In genomic region chr16:75262800-75263127, GRCh38 we compare ENCODE assay signal across 15 cellular contexts. TPM values are rescaled to one million over a fixed set of nuclear protein-coding genes. Genes with fewer than 3 reads are reported as not detected.
DNase-seq lines count a peak whose midpoint lies in the region; ATAC-seq and TF ChIP-seq lines count a peak whose summit lies in the region.
"Had no signal": no experiment of that assay in that cellular context is flagged by ENCODE, and none has a peak within 500 bp of the region (broad histone marks: within the 10 kb centered on the region; RNA-seq: fewer than 3 reads in every experiment).

No MANE protein-coding gene starts in this region.

- H3K4me1 ChIP-seq in HEK293 (ENCODE audit: control insufficient read depth, insufficient read depth, low read length) (peaks cover 5% of the 10 kb centered on the region; the same call in 1 of the 2 replicates), mesodermal cell (ENCODE audit: control insufficient read depth, insufficient read depth, low read length, poor library complexity, severe bottlenecking) (peaks cover 57% of the 10 kb centered on the region), testis (peaks cover 51% of the 10 kb centered on the region)

- DNase-seq in testis: no peak
- DNase-seq in T-helper 2 cell: no peak
- no peak for DNase-seq in MG63
- DNase-seq in NCI-H2107 (lab: John Stamatoyannopoulos, UW): no peak
- DNase-seq: CD8-positive, alpha-beta T cell; foreskin keratinocyte; NCI-H1417 had no signal

- POLR2A ChIA-PET in HEK293 (lab: Yijun Ruan, JAX): no interaction called here

- no peaks in the 10 kb centered on the region for H3K27me3 ChIP-seq in testis
- no peaks in the 10 kb centered on the region for H3K27me3 ChIP-seq in MG63
- H3K27me3 ChIP-seq: foreskin keratinocyte had no signal

- intact Hi-C loops in testis (cut with DNase I; ENCODE audit: low total_unique reads): no loop called here

- H3K27ac ChIP-seq in HEK293 (ENCODE audit: extremely low read depth, low read depth, low read length) (no peak overlapping the region), cingulate gyrus (ENCODE audit: low read depth, low read length) (peak overlapping the region; percentile 88), mesodermal cell (ENCODE audit: low read depth, low read length, severe bottlenecking) (no peak overlapping the region), testis (peak overlapping the region; percentile 31 to 93)
- H3K27ac ChIP-seq: foreskin keratinocyte had no signal

- 85 to 90% methylated on average over 5 of the region's 5 CpGs for WGBS in mesodermal cell (ENCODE audit: insufficient coverage in 2 of 2), 2 experiments
- WGBS in testis, 2 donors: 59% methylated on average over 5 of the region's 5 CpGs; no CpG with 5 or more reads in 1 of the 2 donors

- H3K36me3 ChIP-seq in HEK293 (ENCODE audit: control insufficient read depth in 2 of 2, insufficient read depth in 1 of 2, low read length in 2 of 2) (peaks cover 0 to 25% of the 10 kb centered on the region in 2 experiments; a peak in 1 of 3 replicates), mesodermal cell (ENCODE audit: control insufficient read depth, insufficient read depth, low read length) (peaks cover 47% of the 10 kb centered on the region), testis (ENCODE audit: low read depth, missing control alignments) (no peaks in the 10 kb centered on the region), MG63 (no peaks in the 10 kb centered on the region)

- H3K4me3 ChIP-seq in HEK293 (ENCODE audit: low read depth, low read length) (no peak overlapping the region), mesodermal cell (ENCODE audit: extremely low read depth, insufficient read depth, low read length, poor library complexity, severe bottlenecking) (peak overlapping the region; percentile 9), testis (no peak overlapping the region), MG63 (no peak overlapping the region)

- H3K9me3 ChIP-seq in HEK293 (ENCODE audit: control insufficient read depth, insufficient read depth, low read depth, low read length) (no peaks in the 10 kb centered on the region), mesodermal cell (ENCODE audit: control insufficient read depth, low read length) (no peaks in the 10 kb centered on the region), testis (no peaks in the 10 kb centered on the region), MG63 (no peaks in the 10 kb centered on the region)

- CTCF ChIA-PET in HEK293 (lab: Yijun Ruan, JAX): interaction anchor here (1.4 kb wide), 1 partner anchor 29 kb away, joined by 7 read pairs; no protein-coding TSS in a partner anchor

- no peak for ATAC-seq in GM21423 (IDR thresholded peaks at IDR 0.05; ENCODE audit: unreplicated experiment)
- ATAC-seq: activated naive CD4-positive, alpha-beta T cell treated with anti-CD3 and anti-CD28 coated beads, Interleukin-2, amount 50 U/mL, for 72 hours; CD8-positive, alpha-beta T cell; foreskin keratinocyte; HCT116 had no signal

- TF ChIP-seq CTCF in HEK293 (tag by site-specific recombination; IDR thresholded peaks at IDR 0.05): no peak
- TF ChIP-seq CTCF in testis (IDR thresholded peaks at IDR 0.05): no peak

- no peak for TF ChIP-seq POLR2A in testis (IDR thresholded peaks at IDR 0.05)

TF ChIP-seq in HEK293, 187 proteins besides CTCF, POLR2A, EP300 and RAD21:
- peak; percentile 84 for TF ChIP-seq SCRT2 (tag by site-specific recombination; IDR thresholded peaks at IDR 0.05)
- TF ChIP-seq, protein P1, sequence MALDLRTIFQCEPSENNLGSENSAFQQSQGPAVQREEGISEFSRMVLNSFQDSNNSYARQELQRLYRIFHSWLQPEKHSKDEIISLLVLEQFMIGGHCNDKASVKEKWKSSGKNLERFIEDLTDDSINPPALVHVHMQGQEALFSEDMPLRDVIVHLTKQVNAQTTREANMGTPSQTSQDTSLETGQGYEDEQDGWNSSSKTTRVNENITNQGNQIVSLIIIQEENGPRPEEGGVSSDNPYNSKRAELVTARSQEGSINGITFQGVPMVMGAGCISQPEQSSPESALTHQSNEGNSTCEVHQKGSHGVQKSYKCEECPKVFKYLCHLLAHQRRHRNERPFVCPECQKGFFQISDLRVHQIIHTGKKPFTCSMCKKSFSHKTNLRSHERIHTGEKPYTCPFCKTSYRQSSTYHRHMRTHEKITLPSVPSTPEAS (tag by site-specific recombination; IDR thresholded peaks at IDR 0.05): no peak
- peak; percentile 53; the same call in 1 of the 2 replicates for TF ChIP-seq SCRT1 (tag by site-specific recombination; IDR thresholded peaks at IDR 0.05; ENCODE audit: borderline replicate concordance)

RNA-seq across cellular contexts. Expression of gene BCAR1, which starts 11.3 kb away (rescaled TPM):
- 122 TPM for polyA plus RNA-seq in mesodermal cell (2013, experiment 1 of 2)
- polyA plus RNA-seq in mesodermal cell (2013, experiment 2 of 2): 83.0 TPM
- total RNA-seq in testis: 100 to 1,000 TPM; 139 to 201 TPM
- 83.8 TPM for polyA plus RNA-seq in testis (ENCODE audit: insufficient read depth, low read depth, low replicate concordance)
- total RNA-seq in MG63 (2014; rRNA removed; shearing (Covaris generic); ENCODE audit: low replicate concordance): 52.7 and 54.6 TPM in 2 replicates
- total RNA-seq: CD8-positive, alpha-beta T cell had no signal

RNA-seq across cellular contexts. Expression of gene CTRB1, which starts 44.0 kb away (rescaled TPM):
- polyA plus RNA-seq in mesodermal cell (2013, experiment 1 of 2): not detected
- not detected for polyA plus RNA-seq in mesodermal cell (2013, experiment 2 of 2)
- total RNA-seq in testis: 1 to 10 TPM in 1 of 2 donors, not detected in 1; 1.2 TPM
- polyA plus RNA-seq in testis (ENCODE audit: insufficient read depth, low read depth, low replicate concordance): not detected
- not detected in 2 replicates for total RNA-seq in MG63 (2014; rRNA removed; shearing (Covaris generic); ENCODE audit: low replicate concordance)
- total RNA-seq: activated naive CD4-positive, alpha-beta T cell treated with anti-CD3 and anti-CD28 coated beads, Interleukin-2, amount 50 U/mL, for 72 hours; CD8-positive, alpha-beta T cell; foreskin keratinocyte; kidney had no signal
- polyA plus RNA-seq: foreskin keratinocyte had no signal

RNA-seq across cellular contexts. Expression of gene CTRB2, which starts 55.8 kb away (rescaled TPM):
- polyA plus RNA-seq in mesodermal cell (2013, experiment 1 of 2): not detected
- not detected for polyA plus RNA-seq in mesodermal cell (2013, experiment 2 of 2)
- total RNA-seq in testis: 1 to 10 TPM in 1 of 2 donors, under 1 TPM in 1; 0.63 to 1.1 TPM
- 0.69 TPM for polyA plus RNA-seq in testis (ENCODE audit: insufficient read depth, low read depth, low replicate concordance)
- not detected in 2 replicates for total RNA-seq in MG63 (2014; rRNA removed; shearing (Covaris generic); ENCODE audit: low replicate concordance)
- total RNA-seq: activated naive CD4-positive, alpha-beta T cell treated with anti-CD3 and anti-CD28 coated beads, Interleukin-2, amount 50 U/mL, for 72 hours; CD8-positive, alpha-beta T cell; foreskin keratinocyte; kidney; omental fat pad had no signal
- polyA plus RNA-seq: foreskin keratinocyte had no signal

Comparison
In these comparisons a context has a peak if more than half of its experiments do, and no peak if none do; other contexts are left out.
1. H3K27ac ChIP-seq: peak in cingulate gyrus (single experiment) and testis (2 of 2); none in HEK293 (single experiment) and mesodermal cell (single experiment).